In the genomic region with DNA sequence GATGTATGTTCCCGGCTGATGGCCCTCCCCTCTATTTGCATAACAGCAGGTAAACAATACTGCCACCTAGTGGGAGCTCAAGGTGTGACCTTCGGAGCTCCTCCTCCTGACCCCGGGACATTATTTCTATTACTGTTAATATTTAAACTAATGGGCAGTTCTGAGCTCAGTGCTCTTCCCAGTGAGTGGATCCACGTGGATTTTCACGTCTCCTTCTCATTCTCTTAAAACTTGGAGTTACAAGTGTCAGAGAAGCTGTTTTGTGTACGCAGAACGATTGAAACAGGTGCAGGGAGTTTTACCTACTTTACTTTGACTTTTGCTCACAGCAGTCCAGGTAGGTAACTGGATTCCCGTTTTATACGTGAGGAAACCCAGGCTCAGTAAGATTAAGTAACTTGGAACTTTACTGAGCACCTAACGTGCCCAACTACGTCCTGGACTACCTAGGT, we compare ENCODE assay signal across 1 cellular context.
TF ChIP-seq lines count a peak whose summit lies in the region.

No MANE protein-coding gene starts in this region.

TF ChIP-seq in WTC11, 78 proteins besides CTCF, POLR2A, EP300 and RAD21 (continued from another document):
- TF ChIP-seq ZNF425 (CRISPR knock-in tag; conservative IDR thresholded peaks at IDR 0.05) (no peak), NR3C1 (CRISPR knock-in tag; conservative IDR thresholded peaks at IDR 0.05; ENCODE audit: low read depth) (no peak), ZNF532 (CRISPR knock-in tag; IDR thresholded peaks at IDR 0.05; ENCODE audit: borderline replicate concordance) (no peak)
TF ChIP-seq in WTC11: peak in this region for 0.
